In genomic region chr5:56094579-56095361, GRCh38 we compare ENCODE assay signal across 9 cellular contexts.
A peak's percentile ranks its signal among the peaks of the same experiment; 100 is the strongest.
DNase-seq lines count a peak whose midpoint lies in the region; ATAC-seq and TF ChIP-seq lines count a peak whose summit lies in the region.
"Had no signal": no experiment of that assay in that cellular context is flagged by ENCODE, and none has a peak within 500 bp of the region (broad histone marks: within the 10 kb centered on the region; RNA-seq: fewer than 3 reads in every experiment).

No MANE protein-coding gene starts in this region.

- no peak overlapping the region for H3K27ac ChIP-seq in colonic mucosa
- H3K27ac ChIP-seq: C4-2B had no signal

- peak; percentile 79 for DNase-seq in activated CD8-positive, alpha-beta memory T cell treated with anti-CD3 and anti-CD28 coated beads for 24 hours
- peak; percentile 71 for DNase-seq in stimulated activated CD4-positive, alpha-beta T cell treated with anti-CD3 and anti-CD28 coated beads, Interleukin-2, amount 100 ng/mL, for 4 hours (ENCODE audit: low read depth)
- DNase-seq in SIG-M5 treated with dmso at 0.1 percent for 504 hours (lab: John Stamatoyannopoulos, UW; ENCODE audit: unreplicated experiment) (no peak), colonic mucosa (no peak)

- intact Hi-C loops in colonic mucosa (cut with DNase I) = no loop called here

- H3K4me1 ChIP-seq in colonic mucosa = no peaks in the 10 kb centered on the region

- H3K9ac ChIP-seq in colonic mucosa (ENCODE audit: low read depth in 2 of 2, low read length in 2 of 2) = no peak overlapping the region

- no peaks in the 10 kb centered on the region for H3K27me3 ChIP-seq in colonic mucosa

- H3K4me3 ChIP-seq in colonic mucosa = no peak overlapping the region

- ATAC-seq in GM18861 (IDR thresholded peaks at IDR 0.05; ENCODE audit: unreplicated experiment) (peak; percentile 38), HG03066 (IDR thresholded peaks at IDR 0.05; ENCODE audit: low read depth, unreplicated experiment) (peak; percentile 4), HG02798 (IDR thresholded peaks at IDR 0.05; ENCODE audit: poor library complexity, unreplicated experiment) (no peak), SK-N-SH treated with all-trans-retinoic acid at 6 μM for 48 hours (no peak)

- no peaks in the 10 kb centered on the region for H3K36me3 ChIP-seq in colonic mucosa

- TF ChIP-seq CTCF in colonic mucosa (IDR thresholded peaks at IDR 0.05) = no peak

- no peaks in the 10 kb centered on the region for H3K9me3 ChIP-seq in colonic mucosa

TF ChIP-seq in SK-N-SH treated with all-trans-retinoic acid at 6 μM for 48 hours, 23 proteins besides CTCF, POLR2A, EP300 and RAD21:
- TF ChIP-seq PATZ1 (CRISPR knock-in tag; IDR thresholded peaks at IDR 0.05; ENCODE audit: borderline replicate concordance) (no peak), ISL1 (CRISPR knock-in tag; IDR thresholded peaks at IDR 0.05) (no peak)

Comparison
In these comparisons a context has a peak if more than half of its experiments do, and no peak if none do; other contexts are left out.
1. ATAC-seq: peak in GM18861 (single experiment) and HG03066 (single experiment); none in HG02798 (single experiment) and SK-N-SH treated with all-trans-retinoic acid at 6 μM for 48 hours (single experiment).
2. DNase-seq: peak in activated CD8-positive, alpha-beta memory T cell treated with anti-CD3 and anti-CD28 coated beads for 24 hours (single experiment) and stimulated activated CD4-positive, alpha-beta T cell treated with anti-CD3 and anti-CD28 coated beads, Interleukin-2, amount 100 ng/mL, for 4 hours (single experiment); none in SIG-M5 treated with dmso at 0.1 percent for 504 hours (single experiment) and colonic mucosa (single experiment).